ENCODE assay signal across 9 cellular contexts in genomic region chr2:181742908-181743722, GRCh38.
DNase-seq lines count a peak whose midpoint lies in the region; ATAC-seq, FAIRE-seq and TF ChIP-seq lines count a peak whose summit lies in the region.
"Had no signal": no experiment of that assay in that cellular context is flagged by ENCODE, and none has a peak within 500 bp of the region (broad histone marks: within the 10 kb centered on the region; RNA-seq: fewer than 3 reads in every experiment).

No MANE protein-coding gene starts in this region.

- no peaks in the 10 kb centered on the region for H4K20me1 ChIP-seq in K562 (replicated peaks; ENCODE audit: control insufficient read depth, insufficient read depth, low read length)

- under 1% methylated on average over 6 of the region's 6 CpGs for WGBS in K562 (ENCODE audit: insufficient coverage, low coverage, missing lambda C conversion rate)

- DNase-seq in cardiac muscle cell (ENCODE audit: low read depth in 1 of 2, low spot score in 1 of 2) (peak; percentile 54 to 76), cardiac septum (ENCODE audit: low spot score) (no peak), HL-60 (ENCODE audit: low read depth in 1 of 2, low spot score in 1 of 2) (peak; percentile 5 to 36), NOMO-1 (lab: John Stamatoyannopoulos, UW; ENCODE audit: unreplicated experiment in 2 of 2) (peak; percentile 18 to 70), K562 (ENCODE audit: extremely low read depth in 1 of 4, low spot score in 3 of 4) (peak in 2 of 4 experiments; percentile 39 to 68), immature natural killer cell (peak in 2 of 3 donors; percentile 11 to 21)
- peak; percentile 4 to 17 for DNase-seq in stimulated activated CD4-positive, alpha-beta T cell treated with anti-CD3 and anti-CD28 coated beads, Interleukin-2, amount 100 ng/mL, for 48 hours

- peaks cover 6% of the 10 kb centered on the region for H3K4me1 ChIP-seq in cardiac muscle cell (ENCODE audit: low read depth)
- H3K4me1 ChIP-seq in K562 (replicated peaks in 1 of 2; ENCODE audit: control insufficient read depth in 2 of 2, insufficient read depth in 2 of 2, low read length in 2 of 2), result no peaks in the 10 kb centered on the region

- H3K36me3 Mint-ChIP-seq in immature natural killer cell, result no peaks in the 10 kb centered on the region

- H3K27ac Mint-ChIP-seq in immature natural killer cell, result no peak overlapping the region

- H3K4me3 ChIP-seq in cardiac muscle cell, result no peak overlapping the region
- H3K4me3 ChIP-seq in HL-60 (replicated peaks; ENCODE audit: insufficient read depth, low read length), result no peak overlapping the region
- H3K4me3 ChIP-seq in K562, result no peak overlapping the region

- in situ Hi-C loops in K562 (cut with MboI), result loop anchor here (25.0 kb wide), 1 partner anchor 919 kb away; no protein-coding TSS in a partner anchor

- ATAC-seq in K562 (peak; percentile 81), HG03460 (IDR thresholded peaks at IDR 0.05; ENCODE audit: unreplicated experiment) (no peak)
- ATAC-seq: stimulated activated naive CD8-positive, alpha-beta T cell treated with anti-CD3 and anti-CD28 coated beads, Interleukin-15, amount 100 ng/mL, for 72 hours had no signal

- peaks cover 0 to 3% (median 2%) of the 10 kb centered on the region in 3 donors for H3K27me3 Mint-ChIP-seq in immature natural killer cell (ENCODE audit: low read depth in 3 of 3)
- H3K27me3 Mint-ChIP-seq: stimulated activated naive CD8-positive, alpha-beta T cell treated with anti-CD3 and anti-CD28 coated beads, Interleukin-15, amount 100 ng/mL, for 72 hours had no signal

- CTCF ChIA-PET in K562 (lab: Yijun Ruan, JAX; ENCODE audit: low intra/inter-chr PET ratio), result interaction anchor here (0.7 to 2.6 kb wide), 5 partner anchors 113 to 908 kb away, joined by 3 to 23 read pairs (median 5); no protein-coding TSS in a partner anchor

- H3K27ac ChIP-seq in cardiac muscle cell, result no peak overlapping the region
- H3K27ac ChIP-seq in HL-60 (replicated peaks), result no peak overlapping the region
- no peak overlapping the region for H3K27ac ChIP-seq in K562 (ENCODE audit: extremely low read depth, low read depth, low read length)

- FAIRE-seq in K562 (lab: Jason Lieb, UNC), result peak; percentile 88

- TF ChIP-seq CTCF in cardiac muscle cell (IDR thresholded peaks at IDR 0.05; ENCODE audit: low read depth, low read length), result peak; percentile 60
- TF ChIP-seq CTCF in HL-60 (IDR thresholded peaks at IDR 0.05; ENCODE audit: insufficient read depth, low read length), result peak; percentile 24
- TF ChIP-seq CTCF in K562 (IDR thresholded peaks at IDR 0.05 in 2 of 3, conservative IDR thresholded peaks at IDR 0.05 in 1 of 3; ENCODE audit: insufficient read depth in 2 of 3, low read depth in 1 of 3, low read length in 3 of 3), result peak; percentile 53 to 86 (median 69); a peak in 5 of 6 replicates

- peak; percentile 94 to 95 for TF ChIP-seq RAD21 in K562 (CRISPR knock-in tag; conservative IDR thresholded peaks at IDR 0.05 in 1 of 2, IDR thresholded peaks at IDR 0.05 in 1 of 2)

- TF ChIP-seq POLR2A in K562 (conservative IDR thresholded peaks at IDR 0.05), result no peak

- POLR2A ChIA-PET in K562 (lab: Yijun Ruan, JAX), result interaction anchor here (0.6 to 1.0 kb wide), 6 partner anchors 11 to 237 kb away, joined by 3 to 5 read pairs (median 4); no protein-coding TSS in a partner anchor

- H3K27me3 ChIP-seq in cardiac muscle cell, result no peaks in the 10 kb centered on the region
- peaks cover 2% of the 10 kb centered on the region for H3K27me3 ChIP-seq in HL-60 (ENCODE audit: insufficient read depth, poor library complexity, severe bottlenecking)
- H3K27me3 ChIP-seq in K562 (ENCODE audit: control insufficient read depth in 2 of 2, insufficient read depth in 2 of 2, low read length in 2 of 2), result no peaks in the 10 kb centered on the region

- no peak overlapping the region for H3K4me2 ChIP-seq in K562 (ENCODE audit: insufficient read depth, low read length)

- no peak overlapping the region for H3K9ac ChIP-seq in K562 (ENCODE audit: insufficient read depth in 1 of 2, low read depth in 2 of 2, low read length in 2 of 2)

- no peak overlapping the region; the same call in 1 of the 2 replicates for H2AFZ ChIP-seq in K562 (ENCODE audit: low read depth, low read length)

- no peaks in the 10 kb centered on the region for H3K79me2 ChIP-seq in K562 (ENCODE audit: control insufficient read depth, insufficient read depth, low read length)

- H3K4me3 Mint-ChIP-seq in immature natural killer cell, result no peak overlapping the region
- H3K4me3 Mint-ChIP-seq: stimulated activated naive CD8-positive, alpha-beta T cell treated with anti-CD3 and anti-CD28 coated beads, Interleukin-15, amount 100 ng/mL, for 72 hours had no signal

- H3K9me3 ChIP-seq in cardiac muscle cell (ENCODE audit: low read depth), result no peaks in the 10 kb centered on the region
- no peaks in the 10 kb centered on the region for H3K9me3 ChIP-seq in K562 (replicated peaks; ENCODE audit: control insufficient read depth, insufficient read depth, low read depth, low read length)

- no peaks in the 10 kb centered on the region for H3K9me1 ChIP-seq in K562 (ENCODE audit: control insufficient read depth, insufficient read depth, low read length)

- H3K4me1 Mint-ChIP-seq in immature natural killer cell, result no peaks in the 10 kb centered on the region
- H3K4me1 Mint-ChIP-seq: stimulated activated naive CD8-positive, alpha-beta T cell treated with anti-CD3 and anti-CD28 coated beads, Interleukin-15, amount 100 ng/mL, for 72 hours had no signal

- TF ChIP-seq EP300 in K562 (IDR thresholded peaks at IDR 0.05; ENCODE audit: low read length), result no peak

- no TSS peak for BruUV-seq in K562 (replicated peaks; lab: Mats Ljungman, UMichigan)

- intact Hi-C loops in cardiac septum (cut with DNase I), result loop anchor here (2.0 to 10.0 kb wide), 4 partner anchors 162 to 912 kb away; no protein-coding TSS in a partner anchor
- intact Hi-C loops in K562 (cut with micrococcal nuclease), result loop anchor here (1.0 to 5.0 kb wide), 5 partner anchors 161 to 906 kb away; no protein-coding TSS in a partner anchor

- H3K36me3 ChIP-seq in cardiac muscle cell (no peaks in the 10 kb centered on the region), K562 (ENCODE audit: control insufficient read depth, insufficient read depth, low read length) (no peaks in the 10 kb centered on the region)

- no peaks in the 10 kb centered on the region for H3K9me3 Mint-ChIP-seq in immature natural killer cell
- H3K9me3 Mint-ChIP-seq: stimulated activated naive CD8-positive, alpha-beta T cell treated with anti-CD3 and anti-CD28 coated beads, Interleukin-15, amount 100 ng/mL, for 72 hours had no signal

TF ChIP-seq in K562, 482 proteins besides CTCF, POLR2A, EP300 and RAD21 (continues in another document):
- TF ChIP-seq, protein P1, sequence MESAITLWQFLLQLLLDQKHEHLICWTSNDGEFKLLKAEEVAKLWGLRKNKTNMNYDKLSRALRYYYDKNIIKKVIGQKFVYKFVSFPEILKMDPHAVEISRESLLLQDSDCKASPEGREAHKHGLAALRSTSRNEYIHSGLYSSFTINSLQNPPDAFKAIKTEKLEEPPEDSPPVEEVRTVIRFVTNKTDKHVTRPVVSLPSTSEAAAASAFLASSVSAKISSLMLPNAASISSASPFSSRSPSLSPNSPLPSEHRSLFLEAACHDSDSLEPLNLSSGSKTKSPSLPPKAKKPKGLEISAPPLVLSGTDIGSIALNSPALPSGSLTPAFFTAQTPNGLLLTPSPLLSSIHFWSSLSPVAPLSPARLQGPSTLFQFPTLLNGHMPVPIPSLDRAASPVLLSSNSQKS (CRISPR knock-in tag; IDR thresholded peaks at IDR 0.05), result no peak
- TF ChIP-seq CREM (IDR thresholded peaks at IDR 0.05; ENCODE audit: low read depth) (peak; percentile 24; the same call in 1 of the 2 replicates), SMC3 (conservative IDR thresholded peaks at IDR 0.05; ENCODE audit: insufficient read depth, low read depth, low read length) (0 out of 2 replicates have a peak, but pooled peaks have one; percentile 54), TEAD4 (IDR thresholded peaks at IDR 0.05; ENCODE audit: low read length) (peak; percentile 42; the same call in 1 of the 2 replicates), TEAD4 (CRISPR knock-in tag; IDR thresholded peaks at IDR 0.05; ENCODE audit: borderline replicate concordance) (no peak), SMAD1 (IDR thresholded peaks at IDR 0.05; ENCODE audit: low read depth, low read length, partially characterized antibody) (no peak), SREBF2 (CRISPR knock-in tag; IDR thresholded peaks at IDR 0.05) (no peak), FOXK2 (conservative IDR thresholded peaks at IDR 0.05 in 1 of 2, IDR thresholded peaks at IDR 0.05 in 1 of 2; ENCODE audit: low read depth in 2 of 2) (0 out of 4 replicates have a peak, but pooled peaks of 1 of the 2 experiments have one; percentile 39), TCF3 (CRISPR knock-in tag; IDR thresholded peaks at IDR 0.05) (no peak), GABPB1 (CRISPR knock-in tag; IDR thresholded peaks at IDR 0.05) (no peak), RBBP5 (IDR thresholded peaks at IDR 0.05; ENCODE audit: borderline replicate concordance, insufficient read depth, low read length, poor library complexity, severe bottlenecking) (no peak)
- TF ChIP-seq, protein P2, sequence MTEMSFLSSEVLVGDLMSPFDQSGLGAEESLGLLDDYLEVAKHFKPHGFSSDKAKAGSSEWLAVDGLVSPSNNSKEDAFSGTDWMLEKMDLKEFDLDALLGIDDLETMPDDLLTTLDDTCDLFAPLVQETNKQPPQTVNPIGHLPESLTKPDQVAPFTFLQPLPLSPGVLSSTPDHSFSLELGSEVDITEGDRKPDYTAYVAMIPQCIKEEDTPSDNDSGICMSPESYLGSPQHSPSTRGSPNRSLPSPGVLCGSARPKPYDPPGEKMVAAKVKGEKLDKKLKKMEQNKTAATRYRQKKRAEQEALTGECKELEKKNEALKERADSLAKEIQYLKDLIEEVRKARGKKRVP (CRISPR knock-in tag; IDR thresholded peaks at IDR 0.05), result no peak
